ENCODE assay signal across 8 cellular contexts in the genomic region with DNA sequence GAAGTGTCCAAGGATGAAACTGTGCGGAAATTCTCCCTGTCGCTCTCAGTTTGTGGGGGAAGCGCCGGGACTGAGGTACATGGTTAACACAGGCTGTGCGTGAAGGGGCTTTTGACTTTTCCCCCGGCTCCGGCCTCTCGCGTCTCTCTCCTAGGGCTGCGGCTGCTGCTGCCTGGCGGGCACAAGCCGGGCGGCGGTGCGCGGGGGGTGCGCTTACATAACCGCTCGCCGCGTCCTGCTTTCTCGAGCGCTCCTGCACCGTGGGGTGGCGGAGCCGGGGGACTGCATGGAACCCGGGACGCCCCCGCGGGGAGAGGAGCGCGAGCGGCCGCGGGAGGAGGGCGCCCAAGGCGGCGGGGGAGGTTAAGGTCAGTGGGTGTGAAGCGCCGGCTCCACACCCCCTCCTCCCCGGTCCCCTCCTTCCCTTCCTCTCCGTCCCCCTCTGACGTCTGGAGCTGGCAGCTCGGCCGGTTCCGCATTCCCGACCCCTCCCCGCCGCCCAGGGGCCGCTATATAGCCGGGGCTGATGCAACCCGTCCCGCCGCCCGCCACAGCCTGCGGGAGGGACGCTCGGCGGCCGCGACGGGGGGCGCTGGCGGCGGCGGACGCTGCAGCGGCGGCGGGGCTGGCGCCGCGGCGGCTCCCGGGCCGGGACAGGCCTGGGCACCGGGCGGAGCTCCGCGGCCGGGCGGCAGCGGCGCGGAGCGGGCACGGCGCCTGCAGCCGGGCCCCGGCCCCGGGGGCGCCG. TPM values are rescaled to one million over a fixed set of nuclear protein-coding genes. Genes with fewer than 3 reads are reported as not detected.
DNase-seq lines count a peak whose midpoint lies in the region; ATAC-seq and TF ChIP-seq lines count a peak whose summit lies in the region.

A gene with protein sequence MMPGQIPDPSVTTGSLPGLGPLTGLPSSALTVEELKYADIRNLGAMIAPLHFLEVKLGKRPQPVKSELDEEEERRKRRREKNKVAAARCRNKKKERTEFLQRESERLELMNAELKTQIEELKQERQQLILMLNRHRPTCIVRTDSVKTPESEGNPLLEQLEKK (plus strand): TSS at position 541 of the 748 bp plus-strand sequence. CDS start 9,899 bp downstream, outside the sequence.

- H3K27me3 ChIP-seq in upper lobe of right lung, result no peaks in the 10 kb centered on the region

- peaks cover 43% of the 10 kb centered on the region for H3K4me1 ChIP-seq in upper lobe of right lung

- H3K36me3 ChIP-seq in upper lobe of right lung, result peaks cover 9% of the 10 kb centered on the region

- peaks cover 12% of the 10 kb centered on the region for H3K4me1 Mint-ChIP-seq in activated naive CD8-positive, alpha-beta T cell treated with anti-CD3 and anti-CD28 coated beads, Interleukin-2, amount 50 U/mL, for 24 hours
- H3K4me1 Mint-ChIP-seq in glutamatergic neuron (ENCODE audit: low read depth, unreplicated experiment), result peaks cover 2% of the 10 kb centered on the region

- peaks cover 24% of the 10 kb centered on the region for H3K27me3 Mint-ChIP-seq in activated naive CD8-positive, alpha-beta T cell treated with anti-CD3 and anti-CD28 coated beads, Interleukin-2, amount 50 U/mL, for 24 hours
- peaks cover 16% of the 10 kb centered on the region for H3K27me3 Mint-ChIP-seq in glutamatergic neuron (ENCODE audit: unreplicated experiment)

- intact Hi-C loops in upper lobe of right lung (cut with DNase I), result no loop called here

- H3K36me3 Mint-ChIP-seq in activated naive CD8-positive, alpha-beta T cell treated with anti-CD3 and anti-CD28 coated beads, Interleukin-2, amount 50 U/mL, for 24 hours (ENCODE audit: low read depth), result no peaks in the 10 kb centered on the region
- H3K36me3 Mint-ChIP-seq in glutamatergic neuron (ENCODE audit: unreplicated experiment), result no peaks in the 10 kb centered on the region

- no peak within 1 kb of the TSS for H3K27ac Mint-ChIP-seq in activated naive CD8-positive, alpha-beta T cell treated with anti-CD3 and anti-CD28 coated beads, Interleukin-2, amount 50 U/mL, for 24 hours
- H3K27ac Mint-ChIP-seq in glutamatergic neuron (ENCODE audit: unreplicated experiment), result peak within 1 kb of the TSS; percentile 28

- peak; percentile 52 for ATAC-seq in GM18909 (IDR thresholded peaks at IDR 0.05; ENCODE audit: poor library complexity, unreplicated experiment)
- peak; percentile 44 for ATAC-seq in activated naive CD8-positive, alpha-beta T cell treated with anti-CD3 and anti-CD28 coated beads, Interleukin-2, amount 50 U/mL, for 24 hours
- peak; percentile 93 for ATAC-seq in upper lobe of right lung

- TF ChIP-seq CTCF in AG09319 (IDR thresholded peaks at IDR 0.05; ENCODE audit: low read depth, low read length), result no peak
- no peak for TF ChIP-seq CTCF in glutamatergic neuron (IDR thresholded peaks at IDR 0.05; ENCODE audit: partially characterized antibody, unreplicated experiment)
- TF ChIP-seq CTCF in upper lobe of right lung (IDR thresholded peaks at IDR 0.05), result peak; percentile 29

- in situ Hi-C loops in SK-MEL-5 (cut with HindIII; ENCODE audit: low pct_unique_long_range_greater_than_20kb, low sequenced_read_pairs), result no loop called here

- no peaks in the 10 kb centered on the region for H3K9me3 ChIP-seq in upper lobe of right lung

- DNase-seq in AG09319 (ENCODE audit: extremely low read depth, low read depth), result peak; percentile 67
- DNase-seq in HS-5 (ENCODE audit: low read depth), result peak; percentile 20
- peak; percentile 62 for DNase-seq in SK-MEL-5 (ENCODE audit: low read depth, low spot score)
- peak; percentile 51 for DNase-seq in activated naive CD8-positive, alpha-beta T cell treated with anti-CD3 and anti-CD28 coated beads, Interleukin-2, amount 50 U/mL, for 24 hours
- peak; percentile 72 for DNase-seq in glutamatergic neuron
- DNase-seq in occipital lobe (lab: John Stamatoyannopoulos, UW), result peak; percentile 74
- DNase-seq in upper lobe of right lung, result peak; percentile 98

- H3K4me3 ChIP-seq in upper lobe of right lung, result peak within 1 kb of the TSS; percentile 70

- no peaks in the 10 kb centered on the region for H3K9me3 Mint-ChIP-seq in activated naive CD8-positive, alpha-beta T cell treated with anti-CD3 and anti-CD28 coated beads, Interleukin-2, amount 50 U/mL, for 24 hours
- peaks cover 2% of the 10 kb centered on the region for H3K9me3 Mint-ChIP-seq in glutamatergic neuron (ENCODE audit: unreplicated experiment)

- peak within 1 kb of the TSS; percentile 85 for H3K27ac ChIP-seq in upper lobe of right lung

- H3K4me3 Mint-ChIP-seq in activated naive CD8-positive, alpha-beta T cell treated with anti-CD3 and anti-CD28 coated beads, Interleukin-2, amount 50 U/mL, for 24 hours, result peak within 1 kb of the TSS; percentile 61
- peak within 1 kb of the TSS; percentile 65 for H3K4me3 Mint-ChIP-seq in glutamatergic neuron (ENCODE audit: unreplicated experiment)

RNA-seq across cellular contexts. Expression of the gene that starts here (rescaled TPM):
- 22.2 and 22.5 TPM in 2 replicates for total RNA-seq in SK-MEL-5 (2014; rRNA removed; shearing (Covaris generic))
- 38.7 and 41.0 TPM in 2 replicates for polyA plus RNA-seq in SK-MEL-5 (2015; cell fraction: cytosol; rRNA removed)
- 8.5 and 9.2 TPM in 2 replicates for polyA plus RNA-seq in SK-MEL-5 (2015; cell fraction: nucleus; rRNA removed)
- 5.7 TPM for total RNA-seq in glutamatergic neuron (ENCODE audit: unreplicated experiment)
- 4.2 TPM for total RNA-seq in occipital lobe
- total RNA-seq in upper lobe of right lung, result 58.0 TPM

Comparison
In these comparisons a context has a peak if more than half of its experiments do, and no peak if none do; other contexts are left out.
1. Peak in every context shown above with its lines: DNase-seq, ATAC-seq, H3K4me3 ChIP-seq and H3K27ac ChIP-seq.
2. DNase-seq: peak in every context shown above with its lines; median percentile 98 in upper lobe of right lung; 74 in occipital lobe; 72 in glutamatergic neuron; 67 in AG09319; 62 in SK-MEL-5; 51 in activated naive CD8-positive, alpha-beta T cell treated with anti-CD3 and anti-CD28 coated beads, Interleukin-2, amount 50 U/mL, for 24 hours; 20 in HS-5.